In genomic region chr4:37383579-37384229, GRCh38 we compare ENCODE assay signal across 8 cellular contexts.
DNase-seq lines count a peak whose midpoint lies in the region; ATAC-seq and TF ChIP-seq lines count a peak whose summit lies in the region.

No MANE protein-coding gene starts in this region.

- H3K27me3 ChIP-seq in A673 (replicated peaks; ENCODE audit: insufficient read depth, low read depth, low read length, poor library complexity): peaks cover 33% of the 10 kb centered on the region

- peaks cover 2% of the 10 kb centered on the region for H3K4me1 Mint-ChIP-seq in neural crest cell
- no peaks in the 10 kb centered on the region for H3K4me1 Mint-ChIP-seq in stimulated activated memory B cell treated with anti-CD40 and anti-IgM and Interleukin-4, amounts not matched to agents 10 μg/mL and 1 μg/mL and 100 μg/mL, for 72 hours

- no peaks in the 10 kb centered on the region for H3K4me1 ChIP-seq in A673 (ENCODE audit: insufficient read depth, low read length, poor library complexity, severe bottlenecking)

- no peak overlapping the region for H3K4me3 Mint-ChIP-seq in neural crest cell
- no peak overlapping the region for H3K4me3 Mint-ChIP-seq in stimulated activated memory B cell treated with anti-CD40 and anti-IgM and Interleukin-4, amounts not matched to agents 10 μg/mL and 1 μg/mL and 100 μg/mL, for 72 hours

- TF ChIP-seq CTCF in A673 (conservative IDR thresholded peaks at IDR 0.05; ENCODE audit: low read depth, low read length): peak; percentile 68
- peak; percentile 76 for TF ChIP-seq CTCF in neural crest cell (conservative IDR thresholded peaks at IDR 0.05)

- no peaks in the 10 kb centered on the region for H3K9me3 Mint-ChIP-seq in neural crest cell
- no peaks in the 10 kb centered on the region for H3K9me3 Mint-ChIP-seq in stimulated activated memory B cell treated with anti-CD40 and anti-IgM and Interleukin-4, amounts not matched to agents 10 μg/mL and 1 μg/mL and 100 μg/mL, for 72 hours

- DNase-seq in A673 (ENCODE audit: low spot score): peak; percentile 41
- DNase-seq in G401 (ENCODE audit: low spot score): peak; percentile 15
- peak; percentile 1 for DNase-seq in NCI-H82 treated with DMSO at 0.1 percent for 48 hours (lab: John Stamatoyannopoulos, UW; ENCODE audit: unreplicated experiment)
- peak; percentile 52 for DNase-seq in ecto neural progenitor cell (ENCODE audit: low spot score)
- DNase-seq in neural crest cell (ENCODE audit: low read depth, low spot score): peak; percentile 47
- DNase-seq in stimulated activated naive CD4-positive, alpha-beta T cell treated with Interleukin-2 at 50 U/mL for 16 hours (lab: John Stamatoyannopoulos, UW): no peak

- CTCF ChIA-PET in A673 (lab: Charles Lee): no interaction called here

- H3K36me3 ChIP-seq in A673 (ENCODE audit: insufficient read depth, low read length, poor library complexity, severe bottlenecking): no peaks in the 10 kb centered on the region

- H3K9me3 ChIP-seq in A673 (ENCODE audit: low read depth, low read length, poor library complexity, severe bottlenecking): no peaks in the 10 kb centered on the region

- POLR2A ChIA-PET in A673 (lab: Charles Lee; ENCODE audit: low non-redundant PET): no interaction called here

- no peak overlapping the region for H3K4me3 ChIP-seq in A673 (ENCODE audit: low read depth, low read length, poor library complexity, severe bottlenecking)

- ATAC-seq in HG02938 (IDR thresholded peaks at IDR 0.05; ENCODE audit: unreplicated experiment): peak; percentile 71
- ATAC-seq in stimulated activated memory B cell treated with anti-CD40 and anti-IgM and Interleukin-4, amounts not matched to agents 10 μg/mL and 1 μg/mL and 100 μg/mL, for 72 hours: no peak

- no TSS peak for BruUV-seq in A673 (replicated peaks; lab: Mats Ljungman, UMichigan)

- no peak overlapping the region for H3K27ac ChIP-seq in A673 (ENCODE audit: low read depth, low read length, poor library complexity, severe bottlenecking)

- no peaks in the 10 kb centered on the region for H3K27me3 Mint-ChIP-seq in neural crest cell (ENCODE audit: low read depth)
- H3K27me3 Mint-ChIP-seq in stimulated activated memory B cell treated with anti-CD40 and anti-IgM and Interleukin-4, amounts not matched to agents 10 μg/mL and 1 μg/mL and 100 μg/mL, for 72 hours: peaks cover 8% of the 10 kb centered on the region

- in situ Hi-C loops in G401 (cut with HindIII; ENCODE audit: low sequenced_read_pairs): no loop called here

- H3K36me3 Mint-ChIP-seq in neural crest cell (ENCODE audit: low read depth): no peaks in the 10 kb centered on the region
- H3K36me3 Mint-ChIP-seq in stimulated activated memory B cell treated with anti-CD40 and anti-IgM and Interleukin-4, amounts not matched to agents 10 μg/mL and 1 μg/mL and 100 μg/mL, for 72 hours: no peaks in the 10 kb centered on the region

- intact Hi-C loops in A673 (cut with micrococcal nuclease; ENCODE audit: unreplicated experiment): loop anchor here (10.0 kb wide), 2 partner anchors 139 to 319 kb away; partner anchors contain the start of gene NWD2

- no peak overlapping the region for H3K27ac Mint-ChIP-seq in neural crest cell (ENCODE audit: unreplicated experiment)
- no peak overlapping the region for H3K27ac Mint-ChIP-seq in stimulated activated memory B cell treated with anti-CD40 and anti-IgM and Interleukin-4, amounts not matched to agents 10 μg/mL and 1 μg/mL and 100 μg/mL, for 72 hours
